In the genomic region with DNA sequence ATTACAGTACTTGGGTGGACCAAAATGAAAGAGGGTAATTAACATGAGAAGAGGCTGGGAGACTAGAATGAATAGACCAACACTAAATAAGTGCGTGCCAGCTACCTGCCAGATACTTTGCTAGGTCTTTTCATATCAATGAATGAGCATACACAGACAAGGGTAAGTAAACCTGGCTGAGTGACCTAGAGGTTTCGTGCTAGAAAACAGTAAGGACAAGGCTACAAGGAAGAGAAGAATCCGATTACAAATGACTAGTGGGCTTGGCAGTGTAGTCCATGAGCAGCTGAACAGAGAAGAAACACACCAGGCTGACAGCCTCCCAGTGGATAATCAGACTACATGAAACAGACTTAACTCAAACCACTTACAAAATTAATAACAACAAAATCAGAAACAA, we compare ENCODE assay signal across 10 cellular contexts.
"Had no signal": no experiment of that assay in that cellular context is flagged by ENCODE, and none has a peak within 500 bp of the region (broad histone marks: within the 10 kb centered on the region; RNA-seq: fewer than 3 reads in every experiment).

No MANE protein-coding gene starts in this region.

- H3K9me3 ChIP-seq: neutrophil, testis had no signal

- H3K27me3 ChIP-seq: neutrophil, testis had no signal

- H3K27ac ChIP-seq: neutrophil, testis had no signal

- DNase-seq: activated CD4-positive, alpha-beta T cell treated with anti-CD3 and anti-CD28 coated beads, Interleukin-2, amount 50 U/mL, for 4 hours; activated CD4-positive, CD25-positive, alpha-beta regulatory T cell treated with anti-CD3 and anti-CD28 coated beads, Interleukin-2, amount 50 U/mL, for 72 hours; activated naive CD4-positive, alpha-beta T cell treated with anti-CD3 and anti-CD28 coated beads, Interleukin-2, amount 10 ng/mL, durations not matched to agents 7 days and 5 days; kidney glomerular epithelial cell; mesendoderm; natural killer cell; right cardiac atrium; testis had no signal

- H3K4me3 ChIP-seq: smooth muscle cell, testis had no signal

- ATAC-seq: natural killer cell, right cardiac atrium had no signal

- H3K36me3 ChIP-seq: neutrophil had no signal
